16 cellular contexts compared by ENCODE assay signal in genomic region chr15:79282371-79283251, GRCh38. TPM values are rescaled to one million over a fixed set of nuclear protein-coding genes. Genes with fewer than 3 reads are reported as not detected.
A peak's percentile ranks its signal among the peaks of the same experiment; 100 is the strongest.
DNase-seq lines count a peak whose midpoint lies in the region; ATAC-seq and TF ChIP-seq lines count a peak whose summit lies in the region.
"Had no signal": no experiment of that assay in that cellular context is flagged by ENCODE, and none has a peak within 500 bp of the region (broad histone marks: within the 10 kb centered on the region; RNA-seq: fewer than 3 reads in every experiment).

Gene ANKRD34C, plus strand, starts transcription at chr15:79282722. Its CDS starts 10,563 bp downstream, at chr15:79293285.

- H3K9ac ChIP-seq in ES-I3 (ENCODE audit: low read depth, low read length) (peak within 1 kb of the TSS; percentile 40; the same call in 1 of the 2 replicates), iPS-18a (ENCODE audit: low read length) (no peak within 1 kb of the TSS)

- in situ Hi-C loops in HAP-1 (cut with MboI; ENCODE audit: low sequenced_read_pairs): no loop called here

- H3K36me3 ChIP-seq in ES-I3 (ENCODE audit: insufficient read depth, low read length): no peaks in the 10 kb centered on the region
- H3K36me3 ChIP-seq in iPS-18a (ENCODE audit: control insufficient read depth, low read depth, low read length): no peaks in the 10 kb centered on the region
- H3K36me3 ChIP-seq in HAP-1 (replicated peaks): no peaks in the 10 kb centered on the region
- H3K36me3 ChIP-seq: right lobe of liver had no signal

- ATAC-seq in SK-N-SH treated with all-trans-retinoic acid at 6 μM for 48 hours (peak; percentile 46; the same call in 2 of the 3 replicates), GM19455 (IDR thresholded peaks at IDR 0.05; ENCODE audit: unreplicated experiment) (no peak)
- ATAC-seq: PC-3 had no signal

- H3K4me3 ChIP-seq in iPS-18a (ENCODE audit: low read length): peak within 1 kb of the TSS; percentile 51
- H3K4me3 ChIP-seq in HAP-1: no peak within 1 kb of the TSS
- H3K4me3 ChIP-seq: right lobe of liver had no signal

- H3K27me3 ChIP-seq in iPS-18a (ENCODE audit: control insufficient read depth, insufficient read depth, low read length) (peaks cover 75% of the 10 kb centered on the region), HAP-1 (ENCODE audit: low read depth) (peaks cover 58% of the 10 kb centered on the region)

- H3K9me3 ChIP-seq in ES-I3 (ENCODE audit: control insufficient read depth, insufficient read depth, low read length): no peaks in the 10 kb centered on the region
- no peaks in the 10 kb centered on the region for H3K9me3 ChIP-seq in iPS-18a (ENCODE audit: control insufficient read depth, low read depth, low read length)
- H3K9me3 ChIP-seq in HAP-1: no peaks in the 10 kb centered on the region
- H3K9me3 ChIP-seq: right lobe of liver had no signal

- no peak within 1 kb of the TSS for H3K27ac ChIP-seq in iPS-18a (ENCODE audit: low read length)
- H3K27ac ChIP-seq: C4-2B, right lobe of liver had no signal

- no peaks in the 10 kb centered on the region for H3K4me1 ChIP-seq in ES-I3 (ENCODE audit: insufficient read depth, low read length)
- peaks cover 5% of the 10 kb centered on the region for H3K4me1 ChIP-seq in iPS-18a (ENCODE audit: control insufficient read depth, low read depth, low read length)
- H3K4me1 ChIP-seq in HAP-1: no peaks in the 10 kb centered on the region
- H3K4me1 ChIP-seq: right lobe of liver had no signal

- DNase-seq in AG20443 (ENCODE audit: low spot score) (peak; percentile 11), A172 (ENCODE audit: low spot score) (no peak), HAP-1 (ENCODE audit: low spot score in 2 of 2) (no peak), foreskin melanocyte (no peak)
- DNase-seq: effector memory CD4-positive, alpha-beta T cell; NCI-H187 treated with DMSO at 0.1 percent for 48 hours; SW 1271 had no signal

TF ChIP-seq in SK-N-SH treated with all-trans-retinoic acid at 6 μM for 48 hours, 23 proteins besides CTCF, POLR2A, EP300 and RAD21:
- TF ChIP-seq PATZ1 (CRISPR knock-in tag; IDR thresholded peaks at IDR 0.05; ENCODE audit: borderline replicate concordance) (no peak), GLIS3 (CRISPR knock-in tag; IDR thresholded peaks at IDR 0.05) (no peak), TSHZ2 (CRISPR knock-in tag; IDR thresholded peaks at IDR 0.05) (no peak), ZNF8 (CRISPR knock-in tag; IDR thresholded peaks at IDR 0.05) (no peak), ZNF565 (CRISPR knock-in tag; conservative IDR thresholded peaks at IDR 0.05; ENCODE audit: low read depth) (no peak), SNAI2 (CRISPR knock-in tag; IDR thresholded peaks at IDR 0.05) (no peak), OSR1 (CRISPR knock-in tag; IDR thresholded peaks at IDR 0.05) (no peak), BACH2 (CRISPR knock-in tag; IDR thresholded peaks at IDR 0.05; ENCODE audit: borderline replicate concordance) (no peak), CREB5 (CRISPR knock-in tag; IDR thresholded peaks at IDR 0.05; ENCODE audit: low read depth) (no peak), TOX (CRISPR knock-in tag; IDR thresholded peaks at IDR 0.05; ENCODE audit: borderline replicate concordance) (no peak), ESRRG (CRISPR knock-in tag; IDR thresholded peaks at IDR 0.05) (no peak), CSRNP3 (CRISPR knock-in tag; IDR thresholded peaks at IDR 0.05) (no peak), TCF4 (CRISPR knock-in tag; IDR thresholded peaks at IDR 0.05; ENCODE audit: borderline replicate concordance) (no peak), ZC3H10 (CRISPR knock-in tag; IDR thresholded peaks at IDR 0.05) (no peak), POU6F1 (CRISPR knock-in tag; IDR thresholded peaks at IDR 0.05; ENCODE audit: borderline replicate concordance, low read depth) (no peak), PPARA (CRISPR knock-in tag; IDR thresholded peaks at IDR 0.05; ENCODE audit: borderline replicate concordance) (no peak), ARNTL (CRISPR knock-in tag; IDR thresholded peaks at IDR 0.05; ENCODE audit: borderline replicate concordance, low read depth) (no peak), ZNF70 (CRISPR knock-in tag; IDR thresholded peaks at IDR 0.05) (no peak), CSDC2 (CRISPR knock-in tag; IDR thresholded peaks at IDR 0.05) (no peak), ISL1 (CRISPR knock-in tag; IDR thresholded peaks at IDR 0.05) (no peak)

RNA-seq across cellular contexts. Expression of gene ANKRD34C, which starts in this region (rescaled TPM):
- total RNA-seq in A172 (2014; rRNA removed; shearing (Covaris generic)): not detected in 2 replicates
- total RNA-seq: activated CD4-positive, alpha-beta T cell treated with anti-CD3 and anti-CD28 coated beads, Interleukin-2, amount 10 ng/mL, durations not matched to agents 24 days and 14 days; left colon; PC-3; right lobe of liver had no signal
